In the genomic region with DNA sequence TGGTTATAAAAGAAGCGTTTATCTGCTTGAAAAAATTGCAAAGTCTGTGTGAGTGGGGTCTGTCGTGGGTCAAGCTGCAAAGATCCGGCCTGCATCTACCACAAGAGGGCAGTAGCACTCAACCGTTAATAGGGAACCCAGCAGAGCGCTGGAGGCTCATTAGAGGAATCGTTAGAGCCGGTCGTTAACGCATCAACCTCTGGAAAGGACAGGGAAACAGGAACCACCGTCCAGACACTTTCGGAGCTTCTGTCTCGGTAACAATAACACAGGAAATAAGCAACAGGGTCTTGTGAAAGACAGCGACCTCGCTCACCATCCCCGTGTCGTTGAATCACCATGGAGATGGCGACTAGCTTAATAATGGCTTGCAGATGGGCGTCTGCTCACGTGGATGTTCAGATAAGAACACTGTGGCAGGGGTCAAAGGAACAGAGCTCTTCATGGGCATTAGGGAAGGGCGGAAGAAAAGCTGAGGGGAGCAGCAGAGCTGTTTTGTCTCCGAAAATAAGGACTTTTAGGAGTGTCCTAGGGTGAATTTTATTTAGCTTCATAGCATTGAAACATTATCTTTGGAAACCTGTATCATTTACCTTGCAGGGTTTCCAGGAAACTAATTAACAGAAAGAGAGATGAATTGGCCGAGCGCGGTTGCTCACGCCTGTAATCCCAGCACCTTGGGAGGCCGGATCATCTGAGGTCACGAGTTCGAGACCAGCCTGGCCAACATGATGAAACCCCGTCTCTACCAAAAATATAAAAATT, we compare ENCODE assay signal across 8 cellular contexts. TPM values are rescaled to one million over a fixed set of nuclear protein-coding genes. Genes with fewer than 3 reads are reported as not detected.
DNase-seq lines count a peak whose midpoint lies in the region; ATAC-seq, FAIRE-seq and TF ChIP-seq lines count a peak whose summit lies in the region.

No MANE protein-coding gene starts in this region.

- H3K27ac ChIP-seq in kidney (ENCODE audit: low read depth in 2 of 2, low read length in 2 of 2) = peak overlapping the region in 1 of 2 donors; percentile 34

- peak overlapping the region; percentile 77 to 90 for H3K4me3 ChIP-seq in kidney (ENCODE audit: low read length in 2 of 2)

- intact Hi-C loops in kidney (cut with DNase I) = no loop called here

- TF ChIP-seq CTCF in chondrocyte (IDR thresholded peaks at IDR 0.05) (peak; percentile 98), kidney (IDR thresholded peaks at IDR 0.05; ENCODE audit: borderline replicate concordance, extremely low read depth, insufficient read depth) (peak; percentile 89)

- no peaks in the 10 kb centered on the region for H3K9me3 Mint-ChIP-seq in chondrocyte (ENCODE audit: low read depth)

- peak overlapping the region in 1 of 2 donors; percentile 51 for H3K9ac ChIP-seq in kidney (ENCODE audit: low read length in 2 of 2)

- DNase-seq in DMS 273 treated with DMSO at 0.1 percent for 48 hours (lab: John Stamatoyannopoulos, UW) = peak; percentile 49
- DNase-seq in NCI-H345 treated with DMSO at 0.1 percent for 48 hours (lab: John Stamatoyannopoulos, UW; ENCODE audit: unreplicated experiment) = peak; percentile 85
- DNase-seq in activated CD4-positive, CD25-positive, alpha-beta regulatory T cell treated with anti-CD3 and anti-CD28 coated beads, Interleukin-2, amount 50 U/mL, for 16 hours (ENCODE audit: low read depth, low spot score) = peak; percentile 54
- no peak for DNase-seq in chondrocyte (ENCODE audit: low spot score)
- peak; percentile 80 for DNase-seq in kidney
- DNase-seq in stimulated activated CD4-positive, alpha-beta T cell treated with anti-CD3 and anti-CD28 coated beads, Interleukin-15, amount 100 ng/mL, for 24 hours = peak; percentile 79

- peaks cover 5% of the 10 kb centered on the region for H3K4me1 Mint-ChIP-seq in chondrocyte (ENCODE audit: low read depth)

- no peaks in the 10 kb centered on the region for H3K9me3 ChIP-seq in kidney (ENCODE audit: control insufficient read depth in 1 of 2, low read length in 2 of 2)

- peaks cover 2% of the 10 kb centered on the region for H3K27me3 Mint-ChIP-seq in chondrocyte (ENCODE audit: low read depth)

- H3K4me1 ChIP-seq in kidney (ENCODE audit: control insufficient read depth in 1 of 2, insufficient read depth in 1 of 2, low read depth in 1 of 2, low read length in 2 of 2) = no peaks in the 10 kb centered on the region

- peak overlapping the region; percentile 83 for H3K4me3 Mint-ChIP-seq in chondrocyte (ENCODE audit: unreplicated experiment)

- H3K36me3 ChIP-seq in kidney (ENCODE audit: control insufficient read depth in 1 of 2, insufficient read depth in 2 of 2, low read length in 2 of 2) = no peaks in the 10 kb centered on the region

- peak; percentile 86 for FAIRE-seq in kidney (lab: Jason Lieb, UNC)

- H3K36me3 Mint-ChIP-seq in chondrocyte (ENCODE audit: low read depth) = no peaks in the 10 kb centered on the region

- ATAC-seq in HG02840 (IDR thresholded peaks at IDR 0.05; ENCODE audit: low FRiP score, unreplicated experiment) = peak; percentile 67
- no peak for ATAC-seq in GM19351 (IDR thresholded peaks at IDR 0.05; ENCODE audit: unreplicated experiment)

- H3K27ac Mint-ChIP-seq in chondrocyte (ENCODE audit: unreplicated experiment) = peak overlapping the region; percentile 24

RNA-seq across cellular contexts. Expression of gene NSRP1, which starts 11.9 kb away (rescaled TPM):
- total RNA-seq in chondrocyte = 19.2 to 29.0 TPM (median 21.0 TPM) in 3 replicates
- 40.2 TPM for total RNA-seq in kidney
- polyA plus RNA-seq in kidney (ENCODE audit: insufficient read depth, low read depth, low replicate concordance) = 17.2 TPM
